ENCODE assay signal across 30 cellular contexts in the genomic region with DNA sequence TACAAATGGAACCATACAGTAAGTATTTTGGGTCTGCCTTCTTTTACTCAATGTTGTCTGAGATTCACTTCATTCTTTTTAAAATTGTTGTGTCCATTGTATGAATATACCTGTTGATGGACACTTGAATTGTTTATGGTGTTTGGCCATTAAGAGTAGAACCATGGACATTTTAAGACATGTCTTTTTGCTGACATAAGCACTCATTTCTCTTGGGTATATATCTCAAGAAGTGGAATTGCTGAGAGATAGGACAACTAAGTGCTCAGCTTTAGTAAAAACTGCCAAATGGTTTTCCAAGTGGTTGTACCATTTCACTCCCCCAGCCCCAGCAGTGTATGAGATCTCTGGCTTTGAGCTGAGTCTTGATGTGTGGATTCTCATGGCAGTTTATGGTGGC.
"Had no signal": no experiment of that assay in that cellular context is flagged by ENCODE, and none has a peak within 500 bp of the region (broad histone marks: within the 10 kb centered on the region; RNA-seq: fewer than 3 reads in every experiment).

No MANE protein-coding gene starts in this region.

- DNase-seq: natural killer cell; occipital lobe; ovary; posterior cingulate gyrus; psoas muscle; right cardiac atrium; stimulated activated CD4-positive, alpha-beta T cell treated with anti-CD3 and anti-CD28 coated beads, Interleukin-12 subunit alpha, Interleukin-12 subunit beta, amount 100 ng/mL, for 4 hours; stimulated activated CD4-positive, alpha-beta T cell treated with anti-CD3 and anti-CD28 coated beads, Interleukin-1b, Interleukin-23, amount 100 ng/mL, for 48 hours; stimulated activated CD4-positive, alpha-beta T cell treated with anti-CD3 and anti-CD28 coated beads, Interleukin-4, amount 100 ng/mL, for 1 hour; stimulated activated CD4-positive, alpha-beta T cell treated with anti-CD3 and anti-CD28 coated beads, Interleukin-4, amount 100 ng/mL, for 4 hours; stimulated activated CD8-positive, alpha-beta memory T cell treated with anti-CD3 and anti-CD28 coated beads, Interleukin-4, amount 100 ng/mL, for 48 hours; stimulated activated naive CD4-positive, alpha-beta T cell; stimulated activated naive CD8-positive, alpha-beta T cell treated with anti-CD3 and anti-CD28 coated beads, Interleukin-15, amount 100 ng/mL, for 72 hours; stimulated activated naive CD8-positive, alpha-beta T cell treated with anti-CD3 and anti-CD28 coated beads, Interleukin-15, Interleukin-2, amounts not matched to agents 100 U/mL and 50 U/mL, for 24 hours; testis; tibial artery; transverse colon; upper lobe of right lung had no signal

- H2AFZ ChIP-seq: neural progenitor cell, parathyroid adenoma had no signal

- H3K9me3 ChIP-seq: ovary, psoas muscle, spleen, suprapubic skin, testis, tibial artery, transverse colon, upper lobe of right lung, vagina had no signal

- H3K4me1 ChIP-seq: neural progenitor cell, parathyroid adenoma, psoas muscle, spleen, suprapubic skin, tibial artery, transverse colon, upper lobe of right lung, vagina had no signal

- H3K27me3 Mint-ChIP-seq: stimulated activated memory B cell treated with anti-CD40 and anti-IgM and Interleukin-4, amounts not matched to agents 10 μg/mL and 1 μg/mL and 100 μg/mL, for 72 hours; stimulated activated naive CD8-positive, alpha-beta T cell treated with anti-CD3 and anti-CD28 coated beads, Interleukin-15, amount 100 ng/mL, for 72 hours had no signal

- H3K4me3 Mint-ChIP-seq: natural killer cell; nephron; neural progenitor cell; stimulated activated memory B cell treated with anti-CD40 and anti-IgM and Interleukin-4, amounts not matched to agents 10 μg/mL and 1 μg/mL and 100 μg/mL, for 72 hours; stimulated activated naive CD8-positive, alpha-beta T cell treated with anti-CD3 and anti-CD28 coated beads, Interleukin-15, amount 100 ng/mL, for 72 hours; type B pancreatic cell had no signal

- H3K9me3 Mint-ChIP-seq: natural killer cell; neural progenitor cell; stimulated activated memory B cell treated with anti-CD40 and anti-IgM and Interleukin-4, amounts not matched to agents 10 μg/mL and 1 μg/mL and 100 μg/mL, for 72 hours had no signal

- H3K4me1 Mint-ChIP-seq: natural killer cell; nephron; neural progenitor cell; stimulated activated memory B cell treated with anti-CD40 and anti-IgM and Interleukin-4, amounts not matched to agents 10 μg/mL and 1 μg/mL and 100 μg/mL, for 72 hours; stimulated activated naive CD8-positive, alpha-beta T cell treated with anti-CD3 and anti-CD28 coated beads, Interleukin-15, amount 100 ng/mL, for 72 hours had no signal

- ATAC-seq: natural killer cell; psoas muscle; sciatic nerve; stimulated activated memory B cell treated with anti-CD40 and anti-IgM and Interleukin-4, amounts not matched to agents 10 μg/mL and 1 μg/mL and 100 μg/mL, for 72 hours; stimulated activated naive CD8-positive, alpha-beta T cell treated with anti-CD3 and anti-CD28 coated beads, Interleukin-15, amount 100 ng/mL, for 72 hours; stimulated activated naive CD8-positive, alpha-beta T cell treated with anti-CD3 and anti-CD28 coated beads, Interleukin-15, Interleukin-2, amounts not matched to agents 100 U/mL and 50 U/mL, for 24 hours; upper lobe of right lung had no signal

- H3K27me3 ChIP-seq: neural progenitor cell, ovary, spleen, suprapubic skin, testis, tibial artery, transverse colon, upper lobe of right lung, vagina had no signal

- H3K9ac ChIP-seq: neural progenitor cell, parathyroid adenoma had no signal

- H3K27ac ChIP-seq: neural progenitor cell, ovary, parathyroid adenoma, psoas muscle, skin epidermis, spleen, suprapubic skin, tibial artery, transverse colon, upper lobe of right lung, vagina had no signal

- H3K4me2 ChIP-seq: neural progenitor cell, smooth muscle cell had no signal

- H3K79me2 ChIP-seq: parathyroid adenoma had no signal

- H3K36me3 Mint-ChIP-seq: natural killer cell had no signal

- H3K36me3 ChIP-seq: neural progenitor cell, ovary, transverse colon had no signal

- H3K27ac Mint-ChIP-seq: natural killer cell; nephron; neural progenitor cell; progenitor cell of endocrine pancreas; stimulated activated memory B cell treated with anti-CD40 and anti-IgM and Interleukin-4, amounts not matched to agents 10 μg/mL and 1 μg/mL and 100 μg/mL, for 72 hours; type B pancreatic cell had no signal

- H3K4me3 ChIP-seq: neural progenitor cell, ovary, psoas muscle, skin epidermis, smooth muscle cell, spleen, suprapubic skin, testis, tibial artery, transverse colon, upper lobe of right lung, vagina had no signal
